8 cellular contexts compared by ENCODE assay signal in the genomic region with DNA sequence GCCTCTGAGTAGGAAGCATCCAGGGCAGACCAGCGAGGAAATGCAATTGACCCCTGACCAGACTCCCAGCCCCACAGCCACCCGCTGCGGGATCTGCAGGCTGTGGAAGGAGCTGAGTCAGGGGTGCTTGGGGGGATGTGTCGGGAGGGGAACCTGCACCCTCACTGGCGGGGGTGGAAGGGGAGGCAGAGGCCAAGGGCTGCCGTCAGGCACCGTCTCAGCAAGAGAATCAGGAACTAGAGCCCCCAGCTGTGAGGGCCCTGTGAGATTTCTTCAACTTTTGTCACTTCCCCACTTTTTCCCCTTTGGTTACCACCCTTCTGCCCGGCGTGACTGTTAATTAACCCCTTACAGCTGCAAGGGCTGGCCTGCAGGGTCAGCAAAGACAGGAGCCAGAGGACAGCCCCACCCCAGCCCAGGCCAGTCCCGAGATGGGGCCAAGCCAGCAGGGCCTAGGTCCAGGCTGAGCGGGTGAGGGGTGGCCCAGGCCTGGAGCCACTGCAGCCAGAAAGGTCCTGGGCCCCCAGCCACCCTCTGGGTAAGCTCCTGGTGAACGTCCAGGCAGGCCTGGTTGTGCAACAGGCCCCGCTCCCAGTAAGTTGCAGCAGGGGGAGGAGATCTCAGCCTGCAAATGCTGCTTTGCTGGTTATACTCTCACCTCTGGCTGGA.
DNase-seq lines count a peak whose midpoint lies in the region; ATAC-seq and TF ChIP-seq lines count a peak whose summit lies in the region.

No MANE protein-coding gene starts in this region.

- H2BK120ac ChIP-seq in mesenchymal stem cell (ENCODE audit: low read depth, low read length): peak overlapping the region; percentile 64

- peaks cover 13% of the 10 kb centered on the region for H3K9me3 Mint-ChIP-seq in endodermal cell

- 83 to 90% methylated on average over 5 to 13 of the region's 13 CpGs for WGBS in endodermal cell (ENCODE audit: insufficient coverage in 1 of 2, insufficient read length in 1 of 2), 2 experiments
- WGBS in mesenchymal stem cell: 10% methylated on average over 10 of the region's 13 CpGs
- WGBS in tibial nerve, 2 donors: 28 to 40% methylated on average over 13 of the region's 13 CpGs

- H3K4me3 Mint-ChIP-seq in endodermal cell: no peak overlapping the region

- H3K4ac ChIP-seq in mesenchymal stem cell (ENCODE audit: low read depth in 1 of 2, low read length in 2 of 2): peak overlapping the region in 1 of 2 experiments; percentile 71

- DNase-seq in NCI-H226 (peak; percentile 6), endodermal cell (no peak), mesenchymal stem cell (peak; percentile 82), tibial nerve (ENCODE audit: low spot score in 2 of 2) (peak; percentile 30 to 46), NCI-H510A (lab: John Stamatoyannopoulos, UW) (no peak), NCI-H2227 treated with DMSO at 0.1 percent for 48 hours (lab: John Stamatoyannopoulos, UW) (no peak)

- H3K4me1 ChIP-seq in endodermal cell (ENCODE audit: control insufficient read depth, insufficient read depth, low read length) (peaks cover 16% of the 10 kb centered on the region), mesenchymal stem cell (ENCODE audit: control insufficient read depth, insufficient read depth, low read depth, low read length) (peaks cover 26% of the 10 kb centered on the region), tibial nerve (peaks cover 0 to 50% (median 17%) of the 10 kb centered on the region in 4 donors)

- H3K18ac ChIP-seq in mesenchymal stem cell (ENCODE audit: low read depth in 1 of 2, low read length in 2 of 2): peak overlapping the region; percentile 94 to 95

- H4K8ac ChIP-seq in mesenchymal stem cell (ENCODE audit: low read length): peak overlapping the region; percentile 90

- ATAC-seq in HG03039 (IDR thresholded peaks at IDR 0.05; ENCODE audit: unreplicated experiment) (no peak), GM18867 (IDR thresholded peaks at IDR 0.05; ENCODE audit: unreplicated experiment) (no peak)

- no peaks in the 10 kb centered on the region for H3K27me3 Mint-ChIP-seq in endodermal cell (ENCODE audit: insufficient read depth)

- H3K9ac ChIP-seq in endodermal cell (ENCODE audit: extremely low read depth, low read length, poor library complexity, severe bottlenecking) (no peak overlapping the region), mesenchymal stem cell (ENCODE audit: low read length) (peak overlapping the region; percentile 37)

- peaks cover 19% of the 10 kb centered on the region for H3K4me1 Mint-ChIP-seq in endodermal cell

- H3K27ac Mint-ChIP-seq in endodermal cell: no peak overlapping the region

- peak overlapping the region; percentile 94 for H4K91ac ChIP-seq in mesenchymal stem cell (ENCODE audit: low read length)

- H2BK12ac ChIP-seq in mesenchymal stem cell (ENCODE audit: low read length in 2 of 2): peak overlapping the region; percentile 86 to 89

- H3K14ac ChIP-seq in mesenchymal stem cell (ENCODE audit: low read length in 2 of 2): no peak overlapping the region

- H3K27me3 ChIP-seq in endodermal cell (ENCODE audit: control insufficient read depth, insufficient read depth, low read length, poor library complexity, severe bottlenecking) (no peaks in the 10 kb centered on the region), mesenchymal stem cell (ENCODE audit: control insufficient read depth in 1 of 2, insufficient read depth in 1 of 2, low read length in 2 of 2) (no peaks in the 10 kb centered on the region), tibial nerve (no peaks in the 10 kb centered on the region)

- H3K23ac ChIP-seq in mesenchymal stem cell (ENCODE audit: low read length in 2 of 2): peak overlapping the region in 1 of 2 experiments; percentile 24

- no peaks in the 10 kb centered on the region for H3K36me3 ChIP-seq in endodermal cell (ENCODE audit: control insufficient read depth, insufficient read depth, low read length)
- no peaks in the 10 kb centered on the region for H3K36me3 ChIP-seq in mesenchymal stem cell (ENCODE audit: control insufficient read depth in 1 of 2, insufficient read depth in 2 of 2, low read depth in 1 of 2, low read length in 2 of 2)
- no peaks in the 10 kb centered on the region for H3K36me3 ChIP-seq in tibial nerve

- peak overlapping the region; percentile 2 for H2AFZ ChIP-seq in mesenchymal stem cell (ENCODE audit: low read depth, low read length)

- H2BK5ac ChIP-seq in mesenchymal stem cell (ENCODE audit: low read depth, low read length, poor library complexity, severe bottlenecking): no peak overlapping the region

- H3K79me1 ChIP-seq in mesenchymal stem cell (replicated peaks; ENCODE audit: low read length, poor library complexity, severe bottlenecking): no peaks in the 10 kb centered on the region

- no peak overlapping the region for H3K4me3 ChIP-seq in endodermal cell (ENCODE audit: low read length)
- H3K4me3 ChIP-seq in mesenchymal stem cell (ENCODE audit: insufficient read depth in 1 of 2, low read depth in 1 of 2, low read length in 2 of 2): peak overlapping the region in 1 of 2 experiments; percentile 38
- no peak overlapping the region for H3K4me3 ChIP-seq in tibial nerve

- TF ChIP-seq EP300 in tibial nerve (IDR thresholded peaks at IDR 0.05): peak in 1 of 2 donors; percentile 37

- H3K4me2 ChIP-seq in mesenchymal stem cell (ENCODE audit: low read length, poor library complexity, severe bottlenecking): no peak overlapping the region

- peaks cover 9% of the 10 kb centered on the region for H3K9me3 ChIP-seq in endodermal cell (ENCODE audit: control insufficient read depth, low read length)
- H3K9me3 ChIP-seq in mesenchymal stem cell (ENCODE audit: control insufficient read depth, low read length): peaks cover 15% of the 10 kb centered on the region
- H3K9me3 ChIP-seq in tibial nerve: peaks cover 0 to 25% (median 2%) of the 10 kb centered on the region in 4 donors

- H3K36me3 Mint-ChIP-seq in endodermal cell (ENCODE audit: low read depth): peaks cover 2% of the 10 kb centered on the region

- H2BK15ac ChIP-seq in mesenchymal stem cell (ENCODE audit: low read depth, poor library complexity, severe bottlenecking): peak overlapping the region; percentile 46

- TF ChIP-seq POLR2A in tibial nerve (IDR thresholded peaks at IDR 0.05): no peak

- no peak overlapping the region for H2AK5ac ChIP-seq in mesenchymal stem cell (ENCODE audit: low read length, severe bottlenecking)

- TF ChIP-seq CTCF in endodermal cell (conservative IDR thresholded peaks at IDR 0.05) (no peak), tibial nerve (IDR thresholded peaks at IDR 0.05) (peak in 1 of 5 experiments; percentile 8)

- H3K27ac ChIP-seq in endodermal cell (ENCODE audit: low read depth, low read length) (peak overlapping the region; percentile 44), mesenchymal stem cell (ENCODE audit: low read length, poor library complexity, severe bottlenecking) (no peak overlapping the region), tibial nerve (peak overlapping the region in 2 of 4 donors; percentile 15 to 78)

Comparison
In these comparisons a context has a peak if more than half of its experiments do, and no peak if none do; other contexts are left out.
1. DNase-seq: peak in NCI-H226 (single experiment), mesenchymal stem cell (single experiment) and tibial nerve (2 of 2); none in endodermal cell (single experiment), NCI-H510A (single experiment) and NCI-H2227 treated with DMSO at 0.1 percent for 48 hours (single experiment).